In genomic region chr14:34833545-34834523, GRCh38 we compare ENCODE assay signal across 11 cellular contexts. TPM values are rescaled to one million over a fixed set of nuclear protein-coding genes. Genes with fewer than 3 reads are reported as not detected.
DNase-seq lines count a peak whose midpoint lies in the region; ATAC-seq and TF ChIP-seq lines count a peak whose summit lies in the region.
"Had no signal": no experiment of that assay in that cellular context is flagged by ENCODE, and none has a peak within 500 bp of the region (broad histone marks: within the 10 kb centered on the region; RNA-seq: fewer than 3 reads in every experiment).

No MANE protein-coding gene starts in this region.

- H3K9me3 ChIP-seq in CD4-positive, alpha-beta memory T cell (ENCODE audit: control insufficient read depth in 1 of 2, low read length in 2 of 2) = no peaks in the 10 kb centered on the region

- H3K36me3 ChIP-seq in CD4-positive, alpha-beta memory T cell (ENCODE audit: insufficient read depth, low read length) = no peaks in the 10 kb centered on the region

- ATAC-seq in HG03108 (IDR thresholded peaks at IDR 0.05; ENCODE audit: unreplicated experiment) (peak; percentile 54), GM18519 (IDR thresholded peaks at IDR 0.05; ENCODE audit: low FRiP score, unreplicated experiment) (no peak), GM21390 (IDR thresholded peaks at IDR 0.05; ENCODE audit: unreplicated experiment) (no peak), GM21786 (IDR thresholded peaks at IDR 0.05; ENCODE audit: unreplicated experiment) (no peak)
- ATAC-seq in activated CD8-positive, alpha-beta T cell treated with anti-CD3 and anti-CD28 coated beads, Interleukin-2, amount 10 ng/mL, durations not matched to agents 7 days and 5 days = peak; percentile 71

- no peak overlapping the region for H3K27ac ChIP-seq in CD4-positive, alpha-beta memory T cell (ENCODE audit: low read depth, low read length)

- H3K27ac Mint-ChIP-seq in CD4-positive, alpha-beta memory T cell = peak overlapping the region; percentile 10 to 90 (median 58)
- H3K27ac Mint-ChIP-seq in activated CD8-positive, alpha-beta T cell treated with anti-CD3 and anti-CD28 coated beads, Interleukin-2, amount 10 ng/mL, durations not matched to agents 7 days and 5 days = peak overlapping the region; percentile 63
- H3K27ac Mint-ChIP-seq in mesothelial cell of epicardium = peak overlapping the region; percentile 40
- H3K27ac Mint-ChIP-seq: nephron had no signal

- no peak overlapping the region for H3K4me3 ChIP-seq in CD4-positive, alpha-beta memory T cell (ENCODE audit: low read length in 2 of 2)

- H3K4me1 ChIP-seq in CD4-positive, alpha-beta memory T cell (ENCODE audit: insufficient read depth, low read length) = peaks cover 39% of the 10 kb centered on the region

- no peaks in the 10 kb centered on the region for H3K27me3 Mint-ChIP-seq in CD4-positive, alpha-beta memory T cell
- no peaks in the 10 kb centered on the region for H3K27me3 Mint-ChIP-seq in activated CD8-positive, alpha-beta T cell treated with anti-CD3 and anti-CD28 coated beads, Interleukin-2, amount 10 ng/mL, durations not matched to agents 7 days and 5 days (ENCODE audit: low read depth)
- no peaks in the 10 kb centered on the region for H3K27me3 Mint-ChIP-seq in mesothelial cell of epicardium (ENCODE audit: low read depth)

- H3K4me3 Mint-ChIP-seq in CD4-positive, alpha-beta memory T cell = peak overlapping the region in 6 of 8 donors; percentile 1 to 73 (median 16)
- H3K4me3 Mint-ChIP-seq in activated CD8-positive, alpha-beta T cell treated with anti-CD3 and anti-CD28 coated beads, Interleukin-2, amount 10 ng/mL, durations not matched to agents 7 days and 5 days = no peak overlapping the region
- no peak overlapping the region for H3K4me3 Mint-ChIP-seq in mesothelial cell of epicardium
- H3K4me3 Mint-ChIP-seq: nephron had no signal

- H3K36me3 Mint-ChIP-seq in CD4-positive, alpha-beta memory T cell = peaks cover 7 to 14% of the 10 kb centered on the region in 2 donors
- peaks cover 26% of the 10 kb centered on the region for H3K36me3 Mint-ChIP-seq in activated CD8-positive, alpha-beta T cell treated with anti-CD3 and anti-CD28 coated beads, Interleukin-2, amount 10 ng/mL, durations not matched to agents 7 days and 5 days (ENCODE audit: low read depth)
- peaks cover 8% of the 10 kb centered on the region for H3K36me3 Mint-ChIP-seq in mesothelial cell of epicardium

- peaks cover 43 to 61% (median 52%) of the 10 kb centered on the region in 4 donors for H3K4me1 Mint-ChIP-seq in CD4-positive, alpha-beta memory T cell
- H3K4me1 Mint-ChIP-seq in activated CD8-positive, alpha-beta T cell treated with anti-CD3 and anti-CD28 coated beads, Interleukin-2, amount 10 ng/mL, durations not matched to agents 7 days and 5 days (ENCODE audit: low read depth) = peaks cover 39% of the 10 kb centered on the region
- H3K4me1 Mint-ChIP-seq in mesothelial cell of epicardium = no peaks in the 10 kb centered on the region
- H3K4me1 Mint-ChIP-seq: nephron had no signal

- POLR2A ChIA-PET in CD4-positive, alpha-beta memory T cell (lab: Charles Lee; ENCODE audit: partially characterized antibody) = interaction anchor here (1.2 to 1.4 kb wide), 3 partner anchors 18 to 149 kb away, joined by 3 to 4 read pairs (median 3); partner anchors contain the start of gene SRP54
- POLR2A ChIA-PET in activated CD8-positive, alpha-beta T cell treated with anti-CD3 and anti-CD28 coated beads, Interleukin-2, amount 10 ng/mL, durations not matched to agents 7 days and 5 days (lab: Charles Lee) = interaction anchor here (0.7 to 1.2 kb wide), 2 partner anchors 178 to 212 kb away, joined by 3 read pairs; partner anchors contain the start of gene FAM177A1

- TF ChIP-seq CTCF in mesothelial cell of epicardium (IDR thresholded peaks at IDR 0.05; ENCODE audit: unreplicated experiment) = no peak

- DNase-seq in CD4-positive, alpha-beta memory T cell = peak in 4 of 5 donors; percentile 13 to 23 (median 14)
- no peak for DNase-seq in activated CD8-positive, alpha-beta T cell treated with anti-CD3 and anti-CD28 coated beads, Interleukin-2, amount 10 ng/mL, durations not matched to agents 7 days and 5 days
- no peak for DNase-seq in mesothelial cell of epicardium (ENCODE audit: low spot score in 2 of 2, unreplicated experiment in 2 of 2)
- no peak for DNase-seq in stimulated activated CD4-positive, alpha-beta T cell treated with anti-CD3 and anti-CD28 coated beads, Interleukin-2, amount 100 ng/mL, for 48 hours
- DNase-seq: effector memory CD4-positive, alpha-beta T cell; NCI-H146 had no signal

- CTCF ChIA-PET in CD4-positive, alpha-beta memory T cell (lab: Charles Lee; ENCODE audit: partially characterized antibody) = interaction anchor here (0.6 to 1.1 kb wide), 3 partner anchors 23 to 148 kb away, joined by 3 read pairs; no protein-coding TSS in a partner anchor
- CTCF ChIA-PET in activated CD8-positive, alpha-beta T cell treated with anti-CD3 and anti-CD28 coated beads, Interleukin-2, amount 10 ng/mL, durations not matched to agents 7 days and 5 days (lab: Charles Lee) = interaction anchor here (1.0 to 1.7 kb wide), 5 partner anchors 11 to 111 kb away, joined by 3 to 4 read pairs (median 3); no protein-coding TSS in a partner anchor

- H3K27me3 ChIP-seq in CD4-positive, alpha-beta memory T cell (ENCODE audit: insufficient read depth, low read length) = no peaks in the 10 kb centered on the region

- no peaks in the 10 kb centered on the region for H3K9me3 Mint-ChIP-seq in CD4-positive, alpha-beta memory T cell
- H3K9me3 Mint-ChIP-seq in activated CD8-positive, alpha-beta T cell treated with anti-CD3 and anti-CD28 coated beads, Interleukin-2, amount 10 ng/mL, durations not matched to agents 7 days and 5 days (ENCODE audit: insufficient read depth) = no peaks in the 10 kb centered on the region
- no peaks in the 10 kb centered on the region for H3K9me3 Mint-ChIP-seq in mesothelial cell of epicardium
- H3K9me3 Mint-ChIP-seq: nephron had no signal

- intact Hi-C loops in CD4-positive, alpha-beta memory T cell (cut with micrococcal nuclease) = no loop called here

RNA-seq across cellular contexts. Expression of gene BAZ1A, which starts 41.3 kb away (rescaled TPM):
- 10 to 100 TPM; 54.1 to 56.4 TPM for total RNA-seq in CD4-positive, alpha-beta memory T cell
- 10 to 100 TPM in 1 of 2 donors, 1 to 10 TPM in 1; 5.6 to 16.4 TPM for polyA plus RNA-seq in CD4-positive, alpha-beta memory T cell
- total RNA-seq in activated CD8-positive, alpha-beta T cell treated with anti-CD3 and anti-CD28 coated beads, Interleukin-2, amount 10 ng/mL, durations not matched to agents 7 days and 5 days = 10 to 100 TPM; 52.7 to 54.2 TPM
- 42.3 to 43.2 TPM (median 42.5 TPM) in 3 replicates for total RNA-seq in mesothelial cell of epicardium

Comparison
In these comparisons a context has a peak if more than half of its experiments do, and no peak if none do; other contexts are left out.
1. DNase-seq: peak in CD4-positive, alpha-beta memory T cell (4 of 5); none in activated CD8-positive, alpha-beta T cell treated with anti-CD3 and anti-CD28 coated beads, Interleukin-2, amount 10 ng/mL, durations not matched to agents 7 days and 5 days (single experiment), mesothelial cell of epicardium (0 of 2) and stimulated activated CD4-positive, alpha-beta T cell treated with anti-CD3 and anti-CD28 coated beads, Interleukin-2, amount 100 ng/mL, for 48 hours (0 of 2).
2. H3K4me3 Mint-ChIP-seq: peak in CD4-positive, alpha-beta memory T cell (6 of 8); none in activated CD8-positive, alpha-beta T cell treated with anti-CD3 and anti-CD28 coated beads, Interleukin-2, amount 10 ng/mL, durations not matched to agents 7 days and 5 days (single experiment) and mesothelial cell of epicardium (single experiment).
3. ATAC-seq: peak in HG03108 (single experiment) and activated CD8-positive, alpha-beta T cell treated with anti-CD3 and anti-CD28 coated beads, Interleukin-2, amount 10 ng/mL, durations not matched to agents 7 days and 5 days (single experiment); none in GM18519 (single experiment), GM21390 (single experiment) and GM21786 (single experiment).
4. Peak in every context shown above with its lines, with median percentiles within 50 percentile points of each other: H3K27ac Mint-ChIP-seq.